ENCODE assay signal across 25 cellular contexts in genomic region chr11:111823131-111823530, GRCh38.
"Had no signal": no experiment of that assay in that cellular context is flagged by ENCODE, and none has a peak within 500 bp of the region (broad histone marks: within the 10 kb centered on the region; RNA-seq: fewer than 3 reads in every experiment).

No MANE protein-coding gene starts in this region.

- H3K27ac Mint-ChIP-seq: activated CD4-positive, alpha-beta memory T cell treated with anti-CD3 and anti-CD28 coated beads for 36 hours; activated CD4-positive, alpha-beta T cell treated with anti-CD3 and anti-CD28 coated beads, Interleukin-2, amount 10 ng/mL, durations not matched to agents 24 days and 14 days; activated T-cell treated with anti-CD3 and anti-CD28 coated beads, Interleukin-2, amount 50 U/mL, for 24 hours; activated T-helper 17 cell treated with anti-CD3 and anti-CD28 coated beads, Interleukin-2, amount 50 U/mL, for 72 hours; nephron; stimulated activated effector memory CD8-positive, alpha-beta T cell treated with anti-CD3 and anti-CD28 coated beads, Interleukin-12 subunit alpha, Interleukin-12 subunit beta, amount 100 ng/mL, for 72 hours; stimulated activated naive CD8-positive, alpha-beta T cell treated with anti-CD3 and anti-CD28 coated beads, Interleukin-15, Interleukin-2, amounts not matched to agents 100 ng/mL and 50 ng/mL, for 24 hours had no signal

- H3K9me3 ChIP-seq: esophagus squamous epithelium, lower lobe of right lung, sigmoid colon, thoracic aorta had no signal

- H3K9me3 Mint-ChIP-seq: activated CD4-positive, alpha-beta memory T cell treated with anti-CD3 and anti-CD28 coated beads for 36 hours; activated CD4-positive, alpha-beta T cell treated with anti-CD3 and anti-CD28 coated beads, Interleukin-2, amount 10 ng/mL, durations not matched to agents 24 days and 14 days; activated T-cell treated with anti-CD3 and anti-CD28 coated beads, Interleukin-2, amount 50 U/mL, for 24 hours; activated T-helper 17 cell treated with anti-CD3 and anti-CD28 coated beads, Interleukin-2, amount 50 U/mL, for 72 hours; nephron; stimulated activated effector memory CD8-positive, alpha-beta T cell treated with anti-CD3 and anti-CD28 coated beads, Interleukin-12 subunit alpha, Interleukin-12 subunit beta, amount 100 ng/mL, for 72 hours; stimulated activated naive CD8-positive, alpha-beta T cell treated with anti-CD3 and anti-CD28 coated beads, Interleukin-15, Interleukin-2, amounts not matched to agents 100 ng/mL and 50 ng/mL, for 24 hours had no signal

- H3K27me3 Mint-ChIP-seq: activated CD4-positive, alpha-beta memory T cell treated with anti-CD3 and anti-CD28 coated beads for 36 hours; activated CD4-positive, alpha-beta T cell treated with anti-CD3 and anti-CD28 coated beads, Interleukin-2, amount 10 ng/mL, durations not matched to agents 24 days and 14 days; activated T-cell treated with anti-CD3 and anti-CD28 coated beads, Interleukin-2, amount 50 U/mL, for 24 hours; activated T-helper 17 cell treated with anti-CD3 and anti-CD28 coated beads, Interleukin-2, amount 50 U/mL, for 72 hours; stimulated activated naive CD8-positive, alpha-beta T cell treated with anti-CD3 and anti-CD28 coated beads, Interleukin-15, Interleukin-2, amounts not matched to agents 100 ng/mL and 50 ng/mL, for 24 hours had no signal

- DNase-seq: activated CD4-positive, alpha-beta memory T cell treated with anti-CD3 and anti-CD28 coated beads for 36 hours; activated CD4-positive, alpha-beta T cell treated with anti-CD3 and anti-CD28 coated beads, Interleukin-2, amount 10 ng/mL, durations not matched to agents 24 days and 14 days; activated CD8-positive, alpha-beta memory T cell treated with anti-CD3 and anti-CD28 coated beads, Interleukin-2, amount 50 U/mL, for 4 hours; activated gamma-delta T cell treated with Interleukin-2 at 50 U/mL for 16 hours; activated naive CD4-positive, alpha-beta T cell treated with anti-CD3 and anti-CD28 coated beads, Interleukin-2, amount 50 U/mL, for 16 hours; activated T-cell treated with anti-CD3 and anti-CD28 coated beads, Interleukin-2, amount 50 U/mL, for 24 hours; amniotic stem cell; caudate nucleus; esophagus squamous epithelium; foreskin melanocyte; lower lobe of right lung; mesendoderm; sigmoid colon; small intestine; stimulated activated CD4-positive, alpha-beta T cell treated with anti-CD3 and anti-CD28 coated beads, Interleukin-4, amount 100 ng/mL, for 24 hours; T-helper 9 cell; trophoblast cell had no signal

- H3K27ac ChIP-seq: epithelial cell of prostate, esophagus squamous epithelium, lower lobe of right lung, sigmoid colon, thoracic aorta, VCaP had no signal

- H3K4me3 ChIP-seq: esophagus squamous epithelium, lower lobe of right lung, sigmoid colon, thoracic aorta had no signal

- ATAC-seq: activated CD4-positive, CD25-positive, alpha-beta regulatory T cell treated with anti-CD3 and anti-CD28 coated beads, Interleukin-2, amount 50 U/mL, for 24 hours; activated T-helper 17 cell treated with anti-CD3 and anti-CD28 coated beads, Interleukin-2, amount 50 U/mL, for 72 hours; lower lobe of right lung; stimulated activated effector memory CD8-positive, alpha-beta T cell treated with anti-CD3 and anti-CD28 coated beads, Interleukin-12 subunit alpha, Interleukin-12 subunit beta, amount 100 ng/mL, for 72 hours had no signal

- H3K27me3 ChIP-seq: esophagus squamous epithelium, sigmoid colon had no signal

- H3K4me1 Mint-ChIP-seq: activated CD4-positive, alpha-beta T cell treated with anti-CD3 and anti-CD28 coated beads, Interleukin-2, amount 10 ng/mL, durations not matched to agents 24 days and 14 days; activated T-helper 17 cell treated with anti-CD3 and anti-CD28 coated beads, Interleukin-2, amount 50 U/mL, for 72 hours; stimulated activated effector memory CD8-positive, alpha-beta T cell treated with anti-CD3 and anti-CD28 coated beads, Interleukin-12 subunit alpha, Interleukin-12 subunit beta, amount 100 ng/mL, for 72 hours had no signal

- H3K36me3 ChIP-seq: thoracic aorta had no signal

- H3K4me3 Mint-ChIP-seq: activated CD4-positive, alpha-beta memory T cell treated with anti-CD3 and anti-CD28 coated beads for 36 hours; activated CD4-positive, alpha-beta T cell treated with anti-CD3 and anti-CD28 coated beads, Interleukin-2, amount 10 ng/mL, durations not matched to agents 24 days and 14 days; activated T-cell treated with anti-CD3 and anti-CD28 coated beads, Interleukin-2, amount 50 U/mL, for 24 hours; activated T-helper 17 cell treated with anti-CD3 and anti-CD28 coated beads, Interleukin-2, amount 50 U/mL, for 72 hours; nephron; stimulated activated effector memory CD8-positive, alpha-beta T cell treated with anti-CD3 and anti-CD28 coated beads, Interleukin-12 subunit alpha, Interleukin-12 subunit beta, amount 100 ng/mL, for 72 hours; stimulated activated naive CD8-positive, alpha-beta T cell treated with anti-CD3 and anti-CD28 coated beads, Interleukin-15, Interleukin-2, amounts not matched to agents 100 ng/mL and 50 ng/mL, for 24 hours had no signal
